Comparison of ENCODE assay signal across 20 cellular contexts in the genomic region with DNA sequence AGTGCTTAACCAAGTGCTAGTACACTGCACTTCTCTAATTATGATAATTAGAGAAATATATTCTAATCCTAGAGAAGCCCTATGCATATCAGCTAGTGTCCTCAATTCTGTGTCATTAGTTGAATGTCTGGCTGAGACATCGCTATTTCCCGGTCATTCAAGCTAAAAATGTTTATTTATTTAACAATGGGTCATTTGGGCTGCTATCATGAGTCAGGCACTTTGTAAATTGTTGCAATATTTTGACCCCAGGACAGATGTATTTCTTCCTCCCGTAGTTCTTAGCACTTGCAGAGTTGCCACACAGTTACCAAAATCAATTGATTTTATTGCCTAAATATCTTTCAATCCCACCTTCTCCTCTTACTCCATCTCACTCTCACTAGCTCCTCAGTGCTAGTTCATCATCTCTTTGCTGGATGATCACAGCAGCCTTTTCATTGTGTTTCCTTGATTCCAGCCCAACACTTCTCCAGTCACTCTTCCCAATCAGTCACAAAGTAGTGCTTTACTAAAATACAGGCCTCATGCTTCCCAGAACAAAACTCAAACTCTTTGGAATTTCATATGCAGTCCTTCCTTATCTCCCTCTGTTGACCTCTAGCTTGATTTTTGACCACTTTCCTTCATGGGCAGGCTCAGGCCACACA.
A peak's percentile ranks its signal among the peaks of the same experiment; 100 is the strongest.
DNase-seq lines count a peak whose midpoint lies in the region; ATAC-seq, FAIRE-seq and TF ChIP-seq lines count a peak whose summit lies in the region.
"Had no signal": no experiment of that assay in that cellular context is flagged by ENCODE, and none has a peak within 500 bp of the region (broad histone marks: within the 10 kb centered on the region; RNA-seq: fewer than 3 reads in every experiment).

No MANE protein-coding gene starts in this region.

- no peak overlapping the region for H2BK12ac ChIP-seq in H1 (ENCODE audit: low read depth, low read length)

- POLR2A ChIA-PET in BJ (lab: Charles Lee) = no interaction called here
- POLR2A ChIA-PET in H1 (lab: Charles Lee; ENCODE audit: partially characterized antibody) = interaction anchor here (0.6 kb wide), 1 partner anchor 1023 kb away, joined by 3 read pairs; no protein-coding TSS in a partner anchor

- FAIRE-seq in H1 (lab: Jason Lieb, UNC) = no peak

- H4K91ac ChIP-seq in H1 (replicated peaks; ENCODE audit: insufficient read length, low read length) = no peak overlapping the region

- H3K4ac ChIP-seq in H1 (replicated peaks; ENCODE audit: insufficient read length, low read depth, low read length) = no peak overlapping the region

- H2AK5ac ChIP-seq in H1 (ENCODE audit: low read depth, low read length) = no peak overlapping the region

- H2AFZ ChIP-seq in H1 (ENCODE audit: low read length) = 0 out of 2 replicates have a peak overlapping the region, but pooled peaks have one; percentile 34

- H3K4me3 ChIP-seq in BJ (ENCODE audit: low read depth, low read length) (no peak overlapping the region), H1 (ENCODE audit: extremely low read depth in 1 of 4, insufficient read depth in 2 of 4, low read depth in 3 of 4, low read length in 4 of 4) (no peak overlapping the region), right lobe of liver (no peak overlapping the region)
- H3K4me3 ChIP-seq: BLaER1 treated with 17β-estradiol and CSF1 and Interleukin-3, amounts not matched to agents 10 nM and 100 nM; cardiac muscle cell; heart left ventricle; left ventricle myocardium inferior; thoracic aorta had no signal

- H3K27ac ChIP-seq in H1 (ENCODE audit: low read depth, low read length) (no peak overlapping the region), right lobe of liver (no peak overlapping the region)
- H3K27ac ChIP-seq: BLaER1 treated with 17β-estradiol and CSF1 and Interleukin-3, amounts not matched to agents 10 nM and 100 nM; cardiac muscle cell; heart left ventricle; left ventricle myocardium inferior; thoracic aorta had no signal

- WGBS in H1 (ENCODE audit: extremely low coverage in 1 of 2, insufficient coverage in 1 of 2, insufficient read length in 1 of 2, insufficient replicate concordance in 2 of 2, low coverage in 1 of 2, low lambda C conversion rate in 2 of 2, missing lambda C conversion rate in 1 of 2), 2 experiments = 96% methylated on average over 3 of the region's 3 CpGs; no CpG with 5 or more reads in 1 of the 2 experiments
- 30% methylated on average over 3 of the region's 3 CpGs for WGBS in right lobe of liver (ENCODE audit: insufficient coverage, low coverage, low lambda C conversion rate, missing lambda C conversion rate)

- no peak overlapping the region for H2BK5ac ChIP-seq in H1 (ENCODE audit: low read depth, low read length)

- H3K23ac ChIP-seq in H1 (ENCODE audit: insufficient read length) = no peak overlapping the region

- H4K8ac ChIP-seq in H1 (ENCODE audit: extremely low read depth, insufficient read depth, low read length) = no peak overlapping the region

- no peaks in the 10 kb centered on the region; the same call in 1 of the 2 replicates for H3K23me2 ChIP-seq in H1 (ENCODE audit: low read depth, low read length)

- H3K36me3 ChIP-seq in BJ (ENCODE audit: control insufficient read depth, insufficient read depth, low read length) (no peaks in the 10 kb centered on the region), H1 (ENCODE audit: control insufficient read depth in 2 of 4, insufficient read depth in 4 of 4, low read length in 3 of 4) (no peaks in the 10 kb centered on the region), right lobe of liver (no peaks in the 10 kb centered on the region)
- H3K36me3 ChIP-seq: BLaER1 treated with 17β-estradiol and CSF1 and Interleukin-3, amounts not matched to agents 10 nM and 100 nM; cardiac muscle cell; heart left ventricle; left ventricle myocardium inferior; thoracic aorta had no signal

- no peak overlapping the region for H3K9ac ChIP-seq in H1 (replicated peaks in 1 of 4; ENCODE audit: extremely low read depth in 1 of 4, low read depth in 3 of 4, low read length in 3 of 4)
- H3K9ac ChIP-seq: BLaER1 treated with 17β-estradiol and CSF1 and Interleukin-3, amounts not matched to agents 10 nM and 100 nM had no signal

- no peak overlapping the region for H3K56ac ChIP-seq in H1 (replicated peaks; ENCODE audit: insufficient read length, low read depth, low read length)

- no peak overlapping the region for H2BK20ac ChIP-seq in H1 (ENCODE audit: low read length)

- H2BK120ac ChIP-seq in H1 (replicated peaks; ENCODE audit: low read depth, low read length) = no peak overlapping the region

- H3K14ac ChIP-seq in H1 (ENCODE audit: insufficient read length) = no peak overlapping the region

- H4K20me1 ChIP-seq in H1 (replicated peaks in 1 of 2; ENCODE audit: control insufficient read depth in 1 of 2, insufficient read depth in 2 of 2, low read length in 2 of 2) = no peaks in the 10 kb centered on the region
- H4K20me1 ChIP-seq: BLaER1 treated with 17β-estradiol and CSF1 and Interleukin-3, amounts not matched to agents 10 nM and 100 nM had no signal

- peak; percentile 75 for DNase-seq in BJ (ENCODE audit: low read depth)
- DNase-seq in M059J (ENCODE audit: low read depth) = peak; percentile 86
- no peak for DNase-seq in H1 (ENCODE audit: low read depth in 1 of 2, low spot score in 2 of 2)
- no peak for DNase-seq in right lobe of liver
- no peak for DNase-seq in activated naive CD4-positive, alpha-beta T cell treated with anti-CD3 and anti-CD28 coated beads, Interleukin-2, amount 50 U/mL, for 16 hours
- no peak for DNase-seq in NCI-H82 (lab: John Stamatoyannopoulos, UW)
- DNase-seq: activated CD8-positive, alpha-beta T cell treated with anti-CD3 and anti-CD28 coated beads, Interleukin-2, amount 10 ng/mL, durations not matched to agents 7 days and 5 days; heart left ventricle; KBM-7; left ventricle myocardium inferior; naive thymus-derived CD4-positive, alpha-beta T cell; NCI-H146; NCI-H510A; Right ventricle myocardium superior; stimulated activated CD4-positive, alpha-beta T cell treated with anti-CD3 and anti-CD28 coated beads, Interleukin-1b, Interleukin-23, amount 100 ng/mL, for 48 hours had no signal

- H3K9me3 ChIP-seq in H1 (ENCODE audit: insufficient read depth in 2 of 2, low read depth in 1 of 2, low read length in 1 of 2) (no peaks in the 10 kb centered on the region), right lobe of liver (no peaks in the 10 kb centered on the region)
- H3K9me3 ChIP-seq: BLaER1 treated with 17β-estradiol and CSF1 and Interleukin-3, amounts not matched to agents 10 nM and 100 nM; heart left ventricle; left ventricle myocardium inferior; thoracic aorta had no signal

- H3K79me2 ChIP-seq in H1 (ENCODE audit: control insufficient read depth in 1 of 2, insufficient read depth in 2 of 2, low read length in 2 of 2) = no peaks in the 10 kb centered on the region

- H3K4me2 ChIP-seq in H1 (ENCODE audit: insufficient read depth in 1 of 2, low read depth in 2 of 2, low read length in 2 of 2) = no peak overlapping the region
- H3K4me2 ChIP-seq: BLaER1 treated with 17β-estradiol and CSF1 and Interleukin-3, amounts not matched to agents 10 nM and 100 nM had no signal

- H3K79me1 ChIP-seq in H1 (ENCODE audit: low read depth, low read length) = no peaks in the 10 kb centered on the region

- H3K18ac ChIP-seq in H1 (ENCODE audit: extremely low read depth, low read length) = no peak overlapping the region

- ATAC-seq in right lobe of liver (peak in 3 of 4 donors; percentile 46 to 85 (median 65)), GM19455 (IDR thresholded peaks at IDR 0.05; ENCODE audit: unreplicated experiment) (no peak), GM18909 (IDR thresholded peaks at IDR 0.05; ENCODE audit: poor library complexity, unreplicated experiment) (no peak)
- ATAC-seq: activated CD8-positive, alpha-beta T cell treated with anti-CD3 and anti-CD28 coated beads, Interleukin-2, amount 10 ng/mL, durations not matched to agents 7 days and 5 days; naive thymus-derived CD4-positive, alpha-beta T cell had no signal

- TF ChIP-seq EP300 in H1 (IDR thresholded peaks at IDR 0.05; ENCODE audit: borderline replicate concordance in 1 of 2, low read depth in 2 of 2, low read length in 2 of 2) = no peak

- TF ChIP-seq POLR2A in H1 (IDR thresholded peaks at IDR 0.05; ENCODE audit: control extremely low read depth in 1 of 2, low read depth in 2 of 2, low read length in 2 of 2) (no peak), right lobe of liver (IDR thresholded peaks at IDR 0.05) (no peak)

- H2BK15ac ChIP-seq in H1 (ENCODE audit: low read length) = no peak overlapping the region

- H3K4me1 ChIP-seq in H1 (replicated peaks in 1 of 4; ENCODE audit: control insufficient read depth in 3 of 4, insufficient read depth in 4 of 4, low read length in 3 of 4) (no peaks in the 10 kb centered on the region), right lobe of liver (peaks cover 0 to 4% (median 0%) of the 10 kb centered on the region in 4 donors)
- H3K4me1 ChIP-seq: BLaER1 treated with 17β-estradiol and CSF1 and Interleukin-3, amounts not matched to agents 10 nM and 100 nM had no signal

- no peak overlapping the region for H4K5ac ChIP-seq in H1 (ENCODE audit: insufficient read length, low read depth, low read length)

- CTCF ChIA-PET in BJ (lab: Yijun Ruan, JAX) = interaction anchor here (0.9 to 1.6 kb wide), 2 partner anchors 29 to 44 kb away, joined by 3 to 5 read pairs; no protein-coding TSS in a partner anchor
- CTCF ChIA-PET in H1 (lab: Charles Lee; ENCODE audit: partially characterized antibody) = interaction anchor here (1.2 to 1.6 kb wide), 2 partner anchors 8 to 11 kb away, joined by 5 read pairs; no protein-coding TSS in a partner anchor

- TF ChIP-seq RAD21 in H1 (IDR thresholded peaks at IDR 0.05 in 1 of 2, conservative IDR thresholded peaks at IDR 0.05 in 1 of 2; ENCODE audit: low read depth in 2 of 2, low read length in 2 of 2) = no peak

- H3K27me3 ChIP-seq in BJ (ENCODE audit: control insufficient read depth, insufficient read depth, low read length) (no peaks in the 10 kb centered on the region), H1 (replicated peaks in 1 of 4; ENCODE audit: control insufficient read depth in 3 of 4, extremely low read depth in 1 of 4, insufficient read depth in 3 of 4, low read length in 3 of 4) (no peaks in the 10 kb centered on the region), right lobe of liver (no peaks in the 10 kb centered on the region)
- H3K27me3 ChIP-seq: BLaER1 treated with 17β-estradiol and CSF1 and Interleukin-3, amounts not matched to agents 10 nM and 100 nM; cardiac muscle cell; heart left ventricle had no signal

- intact Hi-C loops in right lobe of liver (cut with DNase I) = no loop called here

- no peak for TF ChIP-seq CTCF in BJ (IDR thresholded peaks at IDR 0.05; ENCODE audit: insufficient read depth, low read depth, low read length)
- TF ChIP-seq CTCF in H1 (IDR thresholded peaks at IDR 0.05; ENCODE audit: control extremely low read depth in 1 of 3, insufficient read depth in 1 of 3, low read depth in 1 of 3, low read length in 3 of 3) = no peak
- no peak for TF ChIP-seq CTCF in right lobe of liver (IDR thresholded peaks at IDR 0.05)

TF ChIP-seq in H1, 55 proteins besides CTCF, POLR2A, EP300 and RAD21:
- TF ChIP-seq CHD2 (IDR thresholded peaks at IDR 0.05; ENCODE audit: low read length) = no peak

Comparison
In these comparisons a context has a peak if more than half of its experiments do, and no peak if none do; other contexts are left out.
1. DNase-seq: peak in BJ (single experiment) and M059J (single experiment); none in H1 (0 of 2), right lobe of liver (0 of 3), activated naive CD4-positive, alpha-beta T cell treated with anti-CD3 and anti-CD28 coated beads, Interleukin-2, amount 50 U/mL, for 16 hours (single experiment) and NCI-H82 (single experiment).
2. ATAC-seq: peak in right lobe of liver (3 of 4); none in GM19455 (single experiment) and GM18909 (single experiment).